ENCODE assay signal across 8 cellular contexts in the genomic region with DNA sequence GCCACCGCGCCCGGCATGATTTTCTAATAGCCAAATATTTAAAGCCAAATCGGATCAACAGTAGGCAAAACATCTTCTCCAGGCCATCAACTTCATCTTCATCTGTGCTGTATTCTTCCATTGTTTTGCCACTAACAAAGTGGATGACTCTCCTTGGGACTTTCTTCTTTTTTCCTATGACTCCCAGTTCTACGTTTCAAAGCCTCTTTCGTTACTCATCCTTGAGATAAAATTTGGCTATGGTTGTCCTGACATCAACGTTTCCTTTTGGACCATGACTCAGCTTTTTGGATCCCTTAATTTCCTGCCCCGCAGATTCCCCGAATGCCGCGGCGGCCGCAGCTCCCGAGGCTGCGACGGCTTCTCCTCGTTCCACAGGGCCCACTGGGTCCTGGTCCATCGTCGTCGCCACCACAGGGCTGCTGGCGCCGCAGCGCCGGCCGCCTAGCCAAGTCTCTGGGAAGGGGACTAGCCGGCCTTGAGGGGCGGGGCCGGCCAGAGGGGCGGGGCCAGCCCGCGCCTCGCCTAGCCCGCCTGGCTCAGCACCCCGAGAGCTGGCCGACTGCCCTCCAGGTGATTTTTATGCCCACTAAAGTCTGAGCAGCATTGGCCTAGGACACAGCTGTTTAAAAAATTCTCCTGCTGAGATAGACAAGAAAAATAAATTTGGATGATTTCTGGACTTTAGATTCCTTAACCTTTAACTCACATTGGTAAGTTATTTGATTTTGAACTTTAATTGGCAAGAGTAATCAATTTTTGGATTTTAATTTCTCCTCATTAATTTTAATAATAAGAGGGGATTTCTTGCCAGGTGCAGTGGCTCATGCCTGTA.
DNase-seq lines count a peak whose midpoint lies in the region; ATAC-seq, FAIRE-seq and TF ChIP-seq lines count a peak whose summit lies in the region.

No MANE protein-coding gene starts in this region.

- H3K9ac ChIP-seq in ES-I3 (ENCODE audit: low read depth, low read length): peak overlapping the region; percentile 40; the same call in 1 of the 2 replicates
- H3K9ac ChIP-seq in K562 (ENCODE audit: insufficient read depth in 1 of 2, low read depth in 2 of 2, low read length in 2 of 2): peak overlapping the region; percentile 68 to 90

- TF ChIP-seq CTCF in HFFc6 (IDR thresholded peaks at IDR 0.05) (no peak), K562 (IDR thresholded peaks at IDR 0.05 in 2 of 3, conservative IDR thresholded peaks at IDR 0.05 in 1 of 3; ENCODE audit: insufficient read depth in 2 of 3, low read depth in 1 of 3, low read length in 3 of 3) (no peak), prostate gland (IDR thresholded peaks at IDR 0.05) (no peak)

- H3K9me1 ChIP-seq in K562 (ENCODE audit: control insufficient read depth, insufficient read depth, low read length): no peaks in the 10 kb centered on the region

- H3K36me3 ChIP-seq in ES-I3 (ENCODE audit: insufficient read depth, low read length) (no peaks in the 10 kb centered on the region; the same call in 1 of the 2 replicates), K562 (ENCODE audit: control insufficient read depth, insufficient read depth, low read length) (no peaks in the 10 kb centered on the region), prostate gland (no peaks in the 10 kb centered on the region)

- H2AFZ ChIP-seq in K562 (ENCODE audit: low read depth, low read length): peak overlapping the region; percentile 87

- peak; percentile 74 for TF ChIP-seq POLR2A in K562 (conservative IDR thresholded peaks at IDR 0.05)
- TF ChIP-seq POLR2A in prostate gland (IDR thresholded peaks at IDR 0.05): peak; percentile 53

- peak overlapping the region; percentile 38 for H3K4me3 ChIP-seq in K562
- H3K4me3 ChIP-seq in prostate gland: peak overlapping the region; percentile 24 to 28

- H3K9me3 ChIP-seq in ES-I3 (ENCODE audit: control insufficient read depth, insufficient read depth, low read length) (no peaks in the 10 kb centered on the region), K562 (replicated peaks; ENCODE audit: control insufficient read depth, insufficient read depth, low read depth, low read length) (peaks cover 3% of the 10 kb centered on the region; the same call in 1 of the 2 replicates), prostate gland (no peaks in the 10 kb centered on the region)

- H3K4me1 Mint-ChIP-seq in HFFc6 (ENCODE audit: low read depth): peaks cover 65% of the 10 kb centered on the region

- no peaks in the 10 kb centered on the region; the same call in 1 of the 2 replicates for H3K27me3 Mint-ChIP-seq in HFFc6 (ENCODE audit: insufficient read depth)

- H3K27ac ChIP-seq in K562 (ENCODE audit: extremely low read depth, low read depth, low read length) (peak overlapping the region; percentile 71), prostate gland (peak overlapping the region; percentile 67 to 71)

- H3K4me1 ChIP-seq in ES-I3 (ENCODE audit: insufficient read depth, low read length) (peaks cover 22% of the 10 kb centered on the region), K562 (replicated peaks in 1 of 2; ENCODE audit: control insufficient read depth in 2 of 2, insufficient read depth in 2 of 2, low read length in 2 of 2) (peaks cover 22 to 41% of the 10 kb centered on the region in 2 experiments), prostate gland (replicated peaks) (no peaks in the 10 kb centered on the region)

- peak overlapping the region; percentile 73 for H3K4me3 Mint-ChIP-seq in HFFc6

- TF ChIP-seq EP300 in K562 (IDR thresholded peaks at IDR 0.05; ENCODE audit: low read length): peak; percentile 42; the same call in 1 of the 2 replicates

- peak; percentile 25 to 36; a peak in 3 of 4 replicates for TF ChIP-seq RAD21 in K562 (CRISPR knock-in tag; conservative IDR thresholded peaks at IDR 0.05 in 1 of 2, IDR thresholded peaks at IDR 0.05 in 1 of 2)

- no peaks in the 10 kb centered on the region for H4K20me1 ChIP-seq in K562 (replicated peaks; ENCODE audit: control insufficient read depth, insufficient read depth, low read length)

- DNase-seq in HFFc6 (peak; percentile 98), OCI-M1 (lab: John Stamatoyannopoulos, UW) (peak; percentile 86), K562 (ENCODE audit: extremely low read depth in 1 of 4, low spot score in 3 of 4) (peak; percentile 90 to 94 (median 92)), hippocampal formation (lab: John Stamatoyannopoulos, UW) (peak; percentile 6 to 40), prostate gland (ENCODE audit: low spot score) (peak; percentile 64)

- peaks cover 10% of the 10 kb centered on the region for H3K9me3 Mint-ChIP-seq in HFFc6

- TSS peak; percentile 92 for BruUV-seq in K562 (replicated peaks; lab: Mats Ljungman, UMichigan)

- intact Hi-C loops in K562 (cut with micrococcal nuclease) (loop anchor here (2.0 to 5.0 kb wide), 3 partner anchors 41 to 117 kb away; a partner anchor contains a TSS), prostate gland (cut with DNase I) (no loop called here)

- FAIRE-seq in K562 (lab: Jason Lieb, UNC): peak; percentile 15

- peak overlapping the region; percentile 82 for H3K4me2 ChIP-seq in K562 (ENCODE audit: insufficient read depth, low read length)

- POLR2A ChIA-PET in K562 (lab: Yijun Ruan, JAX): interaction anchor here (0.6 to 1.6 kb wide), 7 partner anchors 10 to 279 kb away, joined by 3 to 10 read pairs (median 3); no protein-coding TSS in a partner anchor

- H3K27me3 ChIP-seq in K562 (ENCODE audit: control insufficient read depth in 2 of 2, insufficient read depth in 2 of 2, low read length in 2 of 2): no peaks in the 10 kb centered on the region
- H3K27me3 ChIP-seq in prostate gland (replicated peaks; ENCODE audit: insufficient read depth): no peaks in the 10 kb centered on the region

- in situ Hi-C loops in K562 (cut with MboI): no loop called here

- no peaks in the 10 kb centered on the region; the same call in 2 of the 3 replicates for H3K79me2 ChIP-seq in K562 (ENCODE audit: control insufficient read depth, insufficient read depth, low read length)

- H3K36me3 Mint-ChIP-seq in HFFc6 (ENCODE audit: low read depth): peaks cover 27% of the 10 kb centered on the region

- ATAC-seq in K562 (peak; percentile 94), HG03196 (IDR thresholded peaks at IDR 0.05; ENCODE audit: unreplicated experiment) (no peak), GM18909 (IDR thresholded peaks at IDR 0.05; ENCODE audit: poor library complexity, unreplicated experiment) (no peak)

- peak overlapping the region; percentile 98 for H3K27ac Mint-ChIP-seq in HFFc6

- 9% methylated on average over 35 of the region's 35 CpGs for WGBS in K562 (ENCODE audit: insufficient coverage, low coverage, missing lambda C conversion rate)
- 19% methylated on average over 31 of the region's 35 CpGs for WGBS in prostate gland

- CTCF ChIA-PET in K562 (lab: Yijun Ruan, JAX; ENCODE audit: low intra/inter-chr PET ratio): interaction anchor here (0.6 kb wide), 1 partner anchor 104 kb away, joined by 3 read pairs; no protein-coding TSS in a partner anchor

TF ChIP-seq in K562, 482 proteins besides CTCF, POLR2A, EP300 and RAD21 (continues in another document):
- TF ChIP-seq, protein P1, sequence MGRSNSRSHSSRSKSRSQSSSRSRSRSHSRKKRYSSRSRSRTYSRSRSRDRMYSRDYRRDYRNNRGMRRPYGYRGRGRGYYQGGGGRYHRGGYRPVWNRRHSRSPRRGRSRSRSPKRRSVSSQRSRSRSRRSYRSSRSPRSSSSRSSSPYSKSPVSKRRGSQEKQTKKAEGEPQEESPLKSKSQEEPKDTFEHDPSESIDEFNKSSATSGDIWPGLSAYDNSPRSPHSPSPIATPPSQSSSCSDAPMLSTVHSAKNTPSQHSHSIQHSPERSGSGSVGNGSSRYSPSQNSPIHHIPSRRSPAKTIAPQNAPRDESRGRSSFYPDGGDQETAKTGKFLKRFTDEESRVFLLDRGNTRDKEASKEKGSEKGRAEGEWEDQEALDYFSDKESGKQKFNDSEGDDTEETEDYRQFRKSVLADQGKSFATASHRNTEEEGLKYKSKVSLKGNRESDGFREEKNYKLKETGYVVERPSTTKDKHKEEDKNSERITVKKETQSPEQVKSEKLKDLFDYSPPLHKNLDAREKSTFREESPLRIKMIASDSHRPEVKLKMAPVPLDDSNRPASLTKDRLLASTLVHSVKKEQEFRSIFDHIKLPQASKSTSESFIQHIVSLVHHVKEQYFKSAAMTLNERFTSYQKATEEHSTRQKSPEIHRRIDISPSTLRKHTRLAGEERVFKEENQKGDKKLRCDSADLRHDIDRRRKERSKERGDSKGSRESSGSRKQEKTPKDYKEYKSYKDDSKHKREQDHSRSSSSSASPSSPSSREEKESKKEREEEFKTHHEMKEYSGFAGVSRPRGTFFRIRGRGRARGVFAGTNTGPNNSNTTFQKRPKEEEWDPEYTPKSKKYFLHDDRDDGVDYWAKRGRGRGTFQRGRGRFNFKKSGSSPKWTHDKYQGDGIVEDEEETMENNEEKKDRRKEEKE (IDR thresholded peaks at IDR 0.05; ENCODE audit: borderline replicate concordance in 1 of 2, control insufficient read depth in 1 of 2, low read depth in 2 of 2, low read length in 1 of 2): no peak
- TF ChIP-seq ZNF263 (CRISPR knock-in tag; IDR thresholded peaks at IDR 0.05; ENCODE audit: borderline replicate concordance) (no peak), PYGO2 (tag; IDR thresholded peaks at IDR 0.05) (no peak), ZC3H8 (IDR thresholded peaks at IDR 0.05) (no peak)
- TF ChIP-seq, protein P2, sequence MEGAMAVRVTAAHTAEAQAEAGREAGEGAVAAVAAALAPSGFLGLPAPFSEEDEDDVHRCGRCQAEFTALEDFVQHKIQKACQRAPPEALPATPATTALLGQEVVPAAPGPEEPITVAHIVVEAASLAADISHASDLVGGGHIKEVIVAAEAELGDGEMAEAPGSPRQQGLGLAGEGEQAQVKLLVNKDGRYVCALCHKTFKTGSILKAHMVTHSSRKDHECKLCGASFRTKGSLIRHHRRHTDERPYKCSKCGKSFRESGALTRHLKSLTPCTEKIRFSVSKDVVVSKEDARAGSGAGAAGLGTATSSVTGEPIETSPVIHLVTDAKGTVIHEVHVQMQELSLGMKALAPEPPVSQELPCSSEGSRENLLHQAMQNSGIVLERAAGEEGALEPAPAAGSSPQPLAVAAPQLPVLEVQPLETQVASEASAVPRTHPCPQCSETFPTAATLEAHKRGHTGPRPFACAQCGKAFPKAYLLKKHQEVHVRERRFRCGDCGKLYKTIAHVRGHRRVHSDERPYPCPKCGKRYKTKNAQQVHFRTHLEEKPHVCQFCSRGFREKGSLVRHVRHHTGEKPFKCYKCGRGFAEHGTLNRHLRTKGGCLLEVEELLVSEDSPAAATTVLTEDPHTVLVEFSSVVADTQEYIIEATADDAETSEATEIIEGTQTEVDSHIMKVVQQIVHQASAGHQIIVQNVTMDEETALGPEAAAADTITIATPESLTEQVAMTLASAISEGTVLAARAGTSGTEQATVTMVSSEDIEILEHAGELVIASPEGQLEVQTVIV (CRISPR knock-in tag; IDR thresholded peaks at IDR 0.05; ENCODE audit: borderline replicate concordance): no peak

Comparison
In these comparisons a context has a peak if more than half of its experiments do, and no peak if none do; other contexts are left out.
1. DNase-seq: peak in every context shown above with its lines; median percentile 98 in HFFc6; 92 in K562; 86 in OCI-M1; 64 in prostate gland; 23 in hippocampal formation.